ENCODE assay signal across 1 cellular context in genomic region chr10:73096452-73097304, GRCh38.
TF ChIP-seq lines count a peak whose summit lies in the region.

Gene P4HA1 (minus strand): TSS chr10:73096866. CDS start chr10:73074883, 21,983 bp downstream.

TF ChIP-seq in HepG2, 621 proteins besides CTCF, POLR2A, EP300 and RAD21 (continued from another document and continues in another):
- no peak for TF ChIP-seq ZBTB49 (CRISPR knock-in tag; IDR thresholded peaks at IDR 0.05; ENCODE audit: borderline replicate concordance)
- no peak for TF ChIP-seq HIC2 (CRISPR knock-in tag; IDR thresholded peaks at IDR 0.05; ENCODE audit: low read depth)
- peak; percentile 86; the same call in 1 of the 2 replicates for TF ChIP-seq TSC22D2 (CRISPR knock-in tag; IDR thresholded peaks at IDR 0.05; ENCODE audit: borderline replicate concordance)
- no peak for TF ChIP-seq ZNF576 (CRISPR knock-in tag; IDR thresholded peaks at IDR 0.05)
- peak; percentile 47; the same call in 1 of the 2 replicates for TF ChIP-seq ZNF580 (CRISPR knock-in tag; IDR thresholded peaks at IDR 0.05; ENCODE audit: borderline replicate concordance, low read depth)
- TF ChIP-seq SP5 (CRISPR knock-in tag; IDR thresholded peaks at IDR 0.05; ENCODE audit: borderline replicate concordance, low read depth) = peak; percentile 52; the same call in 1 of the 2 replicates
- TF ChIP-seq FOSL1 (CRISPR knock-in tag; IDR thresholded peaks at IDR 0.05; ENCODE audit: borderline replicate concordance) = no peak
- TF ChIP-seq ZNF691 (CRISPR knock-in tag; IDR thresholded peaks at IDR 0.05; ENCODE audit: borderline replicate concordance, low read depth) = peak; percentile 82; the same call in 1 of the 2 replicates
- TF ChIP-seq ZMYM3 (CRISPR knock-in tag; IDR thresholded peaks at IDR 0.05) = no peak
- TF ChIP-seq SPEN (CRISPR knock-in tag; IDR thresholded peaks at IDR 0.05; ENCODE audit: low read depth) = peak; percentile 89
- TF ChIP-seq HHEX (CRISPR knock-in tag; IDR thresholded peaks at IDR 0.05) = no peak
- TF ChIP-seq NR1H2 (CRISPR knock-in tag; IDR thresholded peaks at IDR 0.05; ENCODE audit: borderline replicate concordance, low read depth) = no peak
- no peak for TF ChIP-seq XBP1 (CRISPR knock-in tag; IDR thresholded peaks at IDR 0.05)
- TF ChIP-seq ZMYM2 (CRISPR knock-in tag; IDR thresholded peaks at IDR 0.05) = peak; percentile 99
- TF ChIP-seq SIX4 (CRISPR knock-in tag; IDR thresholded peaks at IDR 0.05) = no peak; the same call in 1 of the 2 replicates
- peak; percentile 86 for TF ChIP-seq ZNF430 (CRISPR knock-in tag; IDR thresholded peaks at IDR 0.05)
- peak; percentile 81; the same call in 1 of the 2 replicates for TF ChIP-seq ZNF513 (CRISPR knock-in tag; conservative IDR thresholded peaks at IDR 0.05)
- TF ChIP-seq ZBED4 (CRISPR knock-in tag; IDR thresholded peaks at IDR 0.05; ENCODE audit: borderline replicate concordance) = peak; percentile 51; the same call in 1 of the 2 replicates
- peak; percentile 90 for TF ChIP-seq ZNF558 (CRISPR knock-in tag; IDR thresholded peaks at IDR 0.05; ENCODE audit: borderline replicate concordance)
- 0 out of 2 replicates have a peak, but pooled peaks have one; percentile 6 for TF ChIP-seq E2F2 (CRISPR knock-in tag; IDR thresholded peaks at IDR 0.05; ENCODE audit: borderline replicate concordance)
- peak; percentile 68 for TF ChIP-seq ZNF441 (CRISPR knock-in tag; IDR thresholded peaks at IDR 0.05; ENCODE audit: borderline replicate concordance)
- TF ChIP-seq ZEB1 (IDR thresholded peaks at IDR 0.05; ENCODE audit: insufficient replicate concordance, low read depth) = peak; percentile 65
- 0 out of 2 replicates have a peak, but pooled peaks have one; percentile 31 for TF ChIP-seq ZFP36L2 (CRISPR knock-in tag; IDR thresholded peaks at IDR 0.05)
- TF ChIP-seq ZKSCAN1 (IDR thresholded peaks at IDR 0.05; ENCODE audit: low read length) = no peak
- TF ChIP-seq ADNP (CRISPR knock-in tag; IDR thresholded peaks at IDR 0.05) = no peak; the same call in 1 of the 2 replicates
- TF ChIP-seq ZNF546 (CRISPR knock-in tag; conservative IDR thresholded peaks at IDR 0.05) = no peak
- TF ChIP-seq ZNF652 (CRISPR knock-in tag; IDR thresholded peaks at IDR 0.05; ENCODE audit: borderline replicate concordance, low read depth) = no peak; the same call in 1 of the 2 replicates
- TF ChIP-seq ETS1 (CRISPR knock-in tag; IDR thresholded peaks at IDR 0.05) = peak; percentile 76; the same call in 1 of the 2 replicates
- TF ChIP-seq KDM6A (CRISPR knock-in tag; IDR thresholded peaks at IDR 0.05; ENCODE audit: low read depth) = no peak
- TF ChIP-seq RBM22 (optimal IDR thresholded peaks at IDR 0.05; ENCODE audit: low read length) = peak; percentile 79
- TF ChIP-seq PRDM15 (CRISPR knock-in tag; IDR thresholded peaks at IDR 0.05) = peak; percentile 58; the same call in 1 of the 2 replicates
- TF ChIP-seq ZNF878 (CRISPR knock-in tag; IDR thresholded peaks at IDR 0.05) = peak; percentile 94
- no peak for TF ChIP-seq LCORL (IDR thresholded peaks at IDR 0.05)
- TF ChIP-seq LCORL (CRISPR knock-in tag; IDR thresholded peaks at IDR 0.05) = peak; percentile 83; the same call in 1 of the 2 replicates
- 0 out of 2 replicates have a peak, but pooled peaks have one; percentile 88 for TF ChIP-seq ZNF713 (CRISPR knock-in tag; IDR thresholded peaks at IDR 0.05)
- 0 out of 2 replicates have a peak, but pooled peaks have one; percentile 39 for TF ChIP-seq ATF3 (CRISPR knock-in tag; IDR thresholded peaks at IDR 0.05)
- no peak for TF ChIP-seq ZNF17 (CRISPR knock-in tag; IDR thresholded peaks at IDR 0.05)
- TF ChIP-seq RFXAP (CRISPR knock-in tag; IDR thresholded peaks at IDR 0.05; ENCODE audit: borderline replicate concordance) = peak; percentile 86
- no peak; the same call in 1 of the 2 replicates for TF ChIP-seq CENPBD1 (CRISPR knock-in tag; IDR thresholded peaks at IDR 0.05; ENCODE audit: borderline replicate concordance, low read depth)
- TF ChIP-seq IKZF5 (CRISPR knock-in tag; IDR thresholded peaks at IDR 0.05) = peak; percentile 94
